In genomic region chr5:126826619-126827215, GRCh38 we compare ENCODE assay signal across 19 cellular contexts. TPM values are rescaled to one million over a fixed set of nuclear protein-coding genes. Genes with fewer than 3 reads are reported as not detected.
DNase-seq lines count a peak whose midpoint lies in the region; ATAC-seq and TF ChIP-seq lines count a peak whose summit lies in the region.
"Had no signal": no experiment of that assay in that cellular context is flagged by ENCODE, and none has a peak within 500 bp of the region (broad histone marks: within the 10 kb centered on the region; RNA-seq: fewer than 3 reads in every experiment).

No MANE protein-coding gene starts in this region.

- H3K4me3 Mint-ChIP-seq in activated CD4-positive, alpha-beta T cell treated with anti-CD3 and anti-CD28 coated beads, Interleukin-2, amount 10 ng/mL, durations not matched to agents 24 days and 14 days = no peak overlapping the region
- H3K4me3 Mint-ChIP-seq in endothelial cell (ENCODE audit: unreplicated experiment) = no peak overlapping the region
- no peak overlapping the region for H3K4me3 Mint-ChIP-seq in naive thymus-derived CD8-positive, alpha-beta T cell
- H3K4me3 Mint-ChIP-seq: B cell; CD4-positive, alpha-beta T cell had no signal

- H3K4me1 ChIP-seq in HUES48 (ENCODE audit: control insufficient read depth, insufficient read depth, low read length) = peaks cover 19% of the 10 kb centered on the region
- H3K4me1 ChIP-seq: SJCRH30 had no signal

- peaks cover 67% of the 10 kb centered on the region for H3K36me3 Mint-ChIP-seq in activated CD4-positive, alpha-beta T cell treated with anti-CD3 and anti-CD28 coated beads, Interleukin-2, amount 10 ng/mL, durations not matched to agents 24 days and 14 days (ENCODE audit: low read depth)
- peaks cover 28% of the 10 kb centered on the region for H3K36me3 Mint-ChIP-seq in endothelial cell (ENCODE audit: low read depth, unreplicated experiment)
- H3K36me3 Mint-ChIP-seq in naive thymus-derived CD8-positive, alpha-beta T cell = peaks cover 8 to 81% (median 28%) of the 10 kb centered on the region in 3 donors

- intact Hi-C loops in activated CD4-positive, alpha-beta T cell treated with anti-CD3 and anti-CD28 coated beads, Interleukin-2, amount 10 ng/mL, durations not matched to agents 24 days and 14 days (cut with micrococcal nuclease) = loop anchor here (2.0 kb wide), 1 partner anchor 14 kb away; no protein-coding TSS in a partner anchor

- no peaks in the 10 kb centered on the region for H3K9me3 Mint-ChIP-seq in activated CD4-positive, alpha-beta T cell treated with anti-CD3 and anti-CD28 coated beads, Interleukin-2, amount 10 ng/mL, durations not matched to agents 24 days and 14 days
- H3K9me3 Mint-ChIP-seq in endothelial cell (ENCODE audit: unreplicated experiment) = no peaks in the 10 kb centered on the region
- H3K9me3 Mint-ChIP-seq in naive thymus-derived CD8-positive, alpha-beta T cell = no peaks in the 10 kb centered on the region
- H3K9me3 Mint-ChIP-seq: CD4-positive, alpha-beta T cell had no signal

- POLR2A ChIA-PET in naive thymus-derived CD8-positive, alpha-beta T cell (lab: Charles Lee) = no interaction called here

- DNase-seq in activated CD4-positive, alpha-beta T cell treated with anti-CD3 and anti-CD28 coated beads, Interleukin-2, amount 10 ng/mL, durations not matched to agents 24 days and 14 days = no peak
- DNase-seq in activated CD4-positive, alpha-beta T cell treated with anti-CD3 and anti-CD28 coated beads, Interleukin-2, amount 50 U/mL, for 1 hour = no peak
- DNase-seq in endothelial cell (ENCODE audit: low spot score) = no peak
- DNase-seq in kidney tubule cell (ENCODE audit: low spot score) = peak; percentile 17
- no peak for DNase-seq in naive thymus-derived CD8-positive, alpha-beta T cell
- DNase-seq in activated naive CD4-positive, alpha-beta T cell treated with Interleukin-2 at 50 U/mL for 16 hours = no peak
- DNase-seq in AG08395 (ENCODE audit: low spot score) = no peak
- DNase-seq: 8988T; CD4-positive, alpha-beta T cell; DMS153; GF-D8; GOT3; NCI-H1417 treated with DMSO at 0.1 percent for 48 hours; NCI-H2029 treated with DMSO at 0.1 percent for 48 hours; SJCRH30 had no signal

- no peaks in the 10 kb centered on the region for H3K9me3 ChIP-seq in HUES48 (ENCODE audit: control insufficient read depth, insufficient read depth, low read length)
- H3K9me3 ChIP-seq: SJCRH30 had no signal

- TF ChIP-seq CTCF in endothelial cell (IDR thresholded peaks at IDR 0.05; ENCODE audit: unreplicated experiment) = no peak

- H3K27me3 ChIP-seq in HUES48 (ENCODE audit: control insufficient read depth, insufficient read depth, low read length) = no peaks in the 10 kb centered on the region
- H3K27me3 ChIP-seq: SJCRH30 had no signal

- peak overlapping the region; percentile 16 for H3K27ac Mint-ChIP-seq in activated CD4-positive, alpha-beta T cell treated with anti-CD3 and anti-CD28 coated beads, Interleukin-2, amount 10 ng/mL, durations not matched to agents 24 days and 14 days
- H3K27ac Mint-ChIP-seq in endothelial cell (ENCODE audit: unreplicated experiment) = peak overlapping the region; percentile 16
- H3K27ac Mint-ChIP-seq in naive thymus-derived CD8-positive, alpha-beta T cell = no peak overlapping the region
- H3K27ac Mint-ChIP-seq: B cell; CD4-positive, alpha-beta T cell had no signal

- no peak overlapping the region for H3K9ac ChIP-seq in HUES48 (ENCODE audit: low read depth, low read length)
- H3K9ac ChIP-seq: KMS-11 had no signal

- peaks cover 98% of the 10 kb centered on the region for H3K36me3 ChIP-seq in HUES48 (ENCODE audit: control insufficient read depth, insufficient read depth, low read length)

- H3K4me1 Mint-ChIP-seq in activated CD4-positive, alpha-beta T cell treated with anti-CD3 and anti-CD28 coated beads, Interleukin-2, amount 10 ng/mL, durations not matched to agents 24 days and 14 days = peaks cover 11% of the 10 kb centered on the region
- H3K4me1 Mint-ChIP-seq in endothelial cell (ENCODE audit: unreplicated experiment) = no peaks in the 10 kb centered on the region
- H3K4me1 Mint-ChIP-seq in naive thymus-derived CD8-positive, alpha-beta T cell = no peaks in the 10 kb centered on the region

- peak overlapping the region; percentile 59 for H3K27ac ChIP-seq in HUES48 (ENCODE audit: low read depth, low read length)
- H3K27ac ChIP-seq: KMS-11, SJCRH30 had no signal

- H3K4me3 ChIP-seq in HUES48 (ENCODE audit: low read depth, low read length) = no peak overlapping the region; the same call in 1 of the 2 replicates
- H3K4me3 ChIP-seq: SJCRH30 had no signal

- H3K27me3 Mint-ChIP-seq in activated CD4-positive, alpha-beta T cell treated with anti-CD3 and anti-CD28 coated beads, Interleukin-2, amount 10 ng/mL, durations not matched to agents 24 days and 14 days = no peaks in the 10 kb centered on the region
- peaks cover 2% of the 10 kb centered on the region for H3K27me3 Mint-ChIP-seq in endothelial cell (ENCODE audit: unreplicated experiment)
- H3K27me3 Mint-ChIP-seq in naive thymus-derived CD8-positive, alpha-beta T cell = no peaks in the 10 kb centered on the region
- H3K27me3 Mint-ChIP-seq: B cell; CD4-positive, alpha-beta T cell had no signal

- ATAC-seq in naive thymus-derived CD8-positive, alpha-beta T cell = no peak
- ATAC-seq: Panc1 had no signal

RNA-seq across cellular contexts. Expression of gene LMNB1, which starts 49.8 kb away (rescaled TPM):
- 223 and 225 TPM in 2 replicates for total RNA-seq in activated CD4-positive, alpha-beta T cell treated with anti-CD3 and anti-CD28 coated beads, Interleukin-2, amount 10 ng/mL, durations not matched to agents 24 days and 14 days
- 69.8 TPM for total RNA-seq in endothelial cell (ENCODE audit: unreplicated experiment)
- 10 to 100 TPM; 27.7 to 27.8 TPM for total RNA-seq in naive thymus-derived CD8-positive, alpha-beta T cell
- 1 to 10 TPM; 6.1 to 8.2 (median 7.9) TPM for polyA plus RNA-seq in naive thymus-derived CD8-positive, alpha-beta T cell

Comparison
In these comparisons a context has a peak if more than half of its experiments do, and no peak if none do; other contexts are left out.
1. H3K27ac Mint-ChIP-seq: peak in activated CD4-positive, alpha-beta T cell treated with anti-CD3 and anti-CD28 coated beads, Interleukin-2, amount 10 ng/mL, durations not matched to agents 24 days and 14 days (single experiment) and endothelial cell (single experiment); none in naive thymus-derived CD8-positive, alpha-beta T cell (0 of 10).